8 cellular contexts compared by ENCODE assay signal in the genomic region with DNA sequence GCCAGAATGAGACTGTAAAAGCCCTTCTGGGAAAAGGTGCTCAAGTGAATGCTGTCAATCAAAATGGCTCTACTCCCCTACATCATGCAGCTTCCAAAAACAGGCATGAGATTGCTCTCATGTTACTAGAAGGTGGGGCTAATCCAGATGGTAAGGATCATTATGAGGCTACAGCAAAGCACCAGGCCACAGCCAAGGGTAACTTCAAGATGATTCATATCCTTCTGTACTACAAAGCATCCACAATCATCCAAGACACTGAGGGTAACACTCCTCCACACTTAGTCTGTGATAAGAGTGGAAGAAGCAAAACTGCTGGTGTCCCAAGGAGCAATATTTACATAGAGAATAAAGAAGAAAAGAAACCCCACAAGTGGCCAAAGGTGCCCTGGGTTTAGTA. TPM values are rescaled to one million over a fixed set of nuclear protein-coding genes. Genes with fewer than 3 reads are reported as not detected.
A peak's percentile ranks its signal among the peaks of the same experiment; 100 is the strongest.
DNase-seq lines count a peak whose midpoint lies in the region; ATAC-seq, FAIRE-seq and TF ChIP-seq lines count a peak whose summit lies in the region.

No MANE protein-coding gene starts in this region.

- H3K4me1 Mint-ChIP-seq in T-helper 2 cell treated with Interferon-gamma antibody and Interleukin-4, amounts not matched to agents 5 μg/mL and 100 μg/mL, for 36 hours (ENCODE audit: low read depth) = peaks cover 57% of the 10 kb centered on the region

- H3K9me3 ChIP-seq in tibial nerve = no peaks in the 10 kb centered on the region

- H3K27me3 ChIP-seq in tibial nerve = no peaks in the 10 kb centered on the region

- no peak overlapping the region for H3K4me3 Mint-ChIP-seq in T-helper 2 cell treated with Interferon-gamma antibody and Interleukin-4, amounts not matched to agents 5 μg/mL and 100 μg/mL, for 36 hours

- H3K27ac ChIP-seq in tibial nerve = no peak overlapping the region

- TF ChIP-seq EP300 in tibial nerve (IDR thresholded peaks at IDR 0.05) = no peak

- H3K4me3 ChIP-seq in tibial nerve = no peak overlapping the region

- FAIRE-seq in H54 (lab: Jason Lieb, UNC) = peak; percentile 93

- H3K27me3 Mint-ChIP-seq in T-helper 2 cell treated with Interferon-gamma antibody and Interleukin-4, amounts not matched to agents 5 μg/mL and 100 μg/mL, for 36 hours (ENCODE audit: low read depth) = no peaks in the 10 kb centered on the region

- ATAC-seq in left ventricle myocardium superior = peak; percentile 27

- H3K36me3 ChIP-seq in tibial nerve = no peaks in the 10 kb centered on the region

- TF ChIP-seq POLR2A in H54 (IDR thresholded peaks at IDR 0.05; ENCODE audit: low read depth, low read length) = no peak
- TF ChIP-seq POLR2A in tibial nerve (IDR thresholded peaks at IDR 0.05) = no peak

- peak overlapping the region; percentile 26 for H3K27ac Mint-ChIP-seq in T-helper 2 cell treated with Interferon-gamma antibody and Interleukin-4, amounts not matched to agents 5 μg/mL and 100 μg/mL, for 36 hours

- H3K36me3 Mint-ChIP-seq in T-helper 2 cell treated with Interferon-gamma antibody and Interleukin-4, amounts not matched to agents 5 μg/mL and 100 μg/mL, for 36 hours (ENCODE audit: low read depth) = peaks cover 30% of the 10 kb centered on the region

- peaks cover 5 to 94% (median 40%) of the 10 kb centered on the region in 4 donors for H3K4me1 ChIP-seq in tibial nerve

- intact Hi-C loops in left ventricle myocardium superior (cut with micrococcal nuclease) = no loop called here

- peak; percentile 40 for DNase-seq in AG08396 (ENCODE audit: low spot score)
- no peak for DNase-seq in H54 (ENCODE audit: insufficient read length, low spot score)
- DNase-seq in T-helper 2 cell treated with Interferon-gamma antibody and Interleukin-4, amounts not matched to agents 5 μg/mL and 100 μg/mL, for 36 hours (ENCODE audit: low spot score) = peak; percentile 34
- no peak for DNase-seq in left ventricle myocardium superior
- no peak for DNase-seq in midbrain (lab: John Stamatoyannopoulos, UW)
- no peak for DNase-seq in NCI-H526 treated with DMSO at 0.1 percent for 48 hours (lab: John Stamatoyannopoulos, UW)
- no peak for DNase-seq in activated CD8-positive, alpha-beta memory T cell treated with anti-CD3 and anti-CD28 coated beads for 24 hours
- DNase-seq in tibial nerve (ENCODE audit: low spot score in 2 of 2) = no peak

- no peak for TF ChIP-seq CTCF in tibial nerve (IDR thresholded peaks at IDR 0.05)

- H3K9me3 Mint-ChIP-seq in T-helper 2 cell treated with Interferon-gamma antibody and Interleukin-4, amounts not matched to agents 5 μg/mL and 100 μg/mL, for 36 hours = no peaks in the 10 kb centered on the region

RNA-seq across cellular contexts. Expression of a gene that starts 17.3 kb away (rescaled TPM):
- total RNA-seq in left ventricle myocardium superior (34.2 TPM), tibial nerve (10 to 100 TPM; 40.2 to 57.9 (median 47.4) TPM)

RNA-seq across cellular contexts. Expression of a gene that starts 44.4 kb away (rescaled TPM):
- total RNA-seq in left ventricle myocardium superior (41.2 TPM), tibial nerve (10 to 100 TPM; 29.4 to 54.2 (median 42.7) TPM)

RNA-seq across cellular contexts. Expression of a gene that starts 44.6 kb away (rescaled TPM):
- total RNA-seq in left ventricle myocardium superior = 3.1 TPM
- 1 to 10 TPM; 4.2 to 5.7 (median 5.6) TPM for total RNA-seq in tibial nerve

Comparison
In these comparisons a context has a peak if more than half of its experiments do, and no peak if none do; other contexts are left out.
1. DNase-seq: peak in AG08396 (single experiment) and T-helper 2 cell treated with Interferon-gamma antibody and Interleukin-4, amounts not matched to agents 5 μg/mL and 100 μg/mL, for 36 hours (single experiment); none in H54 (single experiment), left ventricle myocardium superior (single experiment), midbrain (single experiment), NCI-H526 treated with DMSO at 0.1 percent for 48 hours (single experiment), activated CD8-positive, alpha-beta memory T cell treated with anti-CD3 and anti-CD28 coated beads for 24 hours (single experiment) and tibial nerve (0 of 2).